ENCODE assay signal across 1 cellular context in the genomic region with DNA sequence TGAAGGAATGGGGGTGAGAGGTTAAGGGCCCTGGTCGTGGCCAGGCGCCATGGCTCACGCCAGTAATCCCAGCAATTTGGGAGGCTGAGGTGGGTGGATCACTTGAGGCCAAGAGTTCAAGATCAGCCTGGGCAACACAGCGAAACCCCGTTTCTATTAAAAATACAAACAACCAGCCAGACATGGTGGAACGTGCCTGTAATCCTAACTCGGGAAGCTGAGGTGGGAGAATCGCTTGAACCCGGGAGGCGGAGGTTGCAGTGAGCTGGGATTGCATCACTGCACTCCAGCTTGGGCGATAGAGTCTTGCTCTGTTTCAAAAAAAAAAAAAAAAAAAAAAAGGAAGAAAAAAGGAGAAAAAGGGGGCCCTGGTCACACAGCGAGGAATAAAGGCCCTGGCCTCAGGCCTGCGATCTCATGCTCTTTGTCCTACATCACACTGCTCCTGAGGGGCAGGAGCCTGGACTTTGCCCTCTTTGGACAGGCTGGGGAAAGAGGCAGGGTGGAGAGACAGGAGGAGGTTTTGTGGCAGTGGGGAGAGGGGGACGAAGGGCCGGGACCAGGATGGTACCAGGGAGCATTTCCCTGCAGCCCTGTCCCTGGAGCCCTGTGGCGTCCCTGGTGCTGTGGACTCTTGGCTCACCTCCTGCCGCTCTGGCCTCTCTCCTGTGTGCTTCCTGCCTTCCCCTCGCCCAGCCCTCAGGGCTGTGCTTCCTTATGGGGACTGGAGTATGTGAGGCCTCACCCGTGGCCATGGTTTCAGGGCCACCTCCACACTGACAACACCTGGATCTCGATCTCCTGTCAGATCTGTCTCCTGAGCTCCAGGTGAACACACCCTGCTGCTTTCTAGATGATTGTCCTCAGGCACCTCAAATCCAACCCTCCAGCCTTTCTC.
TF ChIP-seq lines count a peak whose summit lies in the region.

No MANE protein-coding gene starts in this region.

TF ChIP-seq in HepG2, 621 proteins besides CTCF, POLR2A, EP300 and RAD21 (continued from another document):
- TF ChIP-seq NFKB2 (CRISPR knock-in tag; IDR thresholded peaks at IDR 0.05; ENCODE audit: borderline replicate concordance) (peak; percentile 80; the same call in 1 of the 2 replicates), JUN (CRISPR knock-in tag; IDR thresholded peaks at IDR 0.05) (peak; percentile 76), ELF3 (CRISPR knock-in tag; IDR thresholded peaks at IDR 0.05) (peak; percentile 71), ZNF7 (CRISPR knock-in tag; IDR thresholded peaks at IDR 0.05) (no peak), SMARCC2 (IDR thresholded peaks at IDR 0.05) (no peak), TBL1XR1 (IDR thresholded peaks at IDR 0.05; ENCODE audit: borderline replicate concordance, low read length, partially characterized antibody) (no peak), NFRKB (IDR thresholded peaks at IDR 0.05) (no peak; the same call in 1 of the 2 replicates), ZSCAN30 (CRISPR knock-in tag; IDR thresholded peaks at IDR 0.05) (peak; percentile 65; the same call in 1 of the 2 replicates), ZNF564 (CRISPR knock-in tag; IDR thresholded peaks at IDR 0.05) (peak; percentile 41; the same call in 1 of the 2 replicates), JUNB (CRISPR knock-in tag; IDR thresholded peaks at IDR 0.05; ENCODE audit: borderline replicate concordance) (no peak), HNF4A (CRISPR knock-in tag; IDR thresholded peaks at IDR 0.05) (peak; percentile 98), RBFOX2 (IDR thresholded peaks at IDR 0.05; ENCODE audit: low read depth, low read length) (peak; percentile 71), CC2D1A (CRISPR knock-in tag; IDR thresholded peaks at IDR 0.05) (0 out of 2 replicates have a peak, but pooled peaks have one; percentile 24)
- TF ChIP-seq, protein P1, sequence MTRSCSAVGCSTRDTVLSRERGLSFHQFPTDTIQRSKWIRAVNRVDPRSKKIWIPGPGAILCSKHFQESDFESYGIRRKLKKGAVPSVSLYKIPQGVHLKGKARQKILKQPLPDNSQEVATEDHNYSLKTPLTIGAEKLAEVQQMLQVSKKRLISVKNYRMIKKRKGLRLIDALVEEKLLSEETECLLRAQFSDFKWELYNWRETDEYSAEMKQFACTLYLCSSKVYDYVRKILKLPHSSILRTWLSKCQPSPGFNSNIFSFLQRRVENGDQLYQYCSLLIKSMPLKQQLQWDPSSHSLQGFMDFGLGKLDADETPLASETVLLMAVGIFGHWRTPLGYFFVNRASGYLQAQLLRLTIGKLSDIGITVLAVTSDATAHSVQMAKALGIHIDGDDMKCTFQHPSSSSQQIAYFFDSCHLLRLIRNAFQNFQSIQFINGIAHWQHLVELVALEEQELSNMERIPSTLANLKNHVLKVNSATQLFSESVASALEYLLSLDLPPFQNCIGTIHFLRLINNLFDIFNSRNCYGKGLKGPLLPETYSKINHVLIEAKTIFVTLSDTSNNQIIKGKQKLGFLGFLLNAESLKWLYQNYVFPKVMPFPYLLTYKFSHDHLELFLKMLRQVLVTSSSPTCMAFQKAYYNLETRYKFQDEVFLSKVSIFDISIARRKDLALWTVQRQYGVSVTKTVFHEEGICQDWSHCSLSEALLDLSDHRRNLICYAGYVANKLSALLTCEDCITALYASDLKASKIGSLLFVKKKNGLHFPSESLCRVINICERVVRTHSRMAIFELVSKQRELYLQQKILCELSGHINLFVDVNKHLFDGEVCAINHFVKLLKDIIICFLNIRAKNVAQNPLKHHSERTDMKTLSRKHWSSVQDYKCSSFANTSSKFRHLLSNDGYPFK (CRISPR knock-in tag; IDR thresholded peaks at IDR 0.05; ENCODE audit: borderline replicate concordance): no peak; the same call in 1 of the 2 replicates
- TF ChIP-seq, protein P2, sequence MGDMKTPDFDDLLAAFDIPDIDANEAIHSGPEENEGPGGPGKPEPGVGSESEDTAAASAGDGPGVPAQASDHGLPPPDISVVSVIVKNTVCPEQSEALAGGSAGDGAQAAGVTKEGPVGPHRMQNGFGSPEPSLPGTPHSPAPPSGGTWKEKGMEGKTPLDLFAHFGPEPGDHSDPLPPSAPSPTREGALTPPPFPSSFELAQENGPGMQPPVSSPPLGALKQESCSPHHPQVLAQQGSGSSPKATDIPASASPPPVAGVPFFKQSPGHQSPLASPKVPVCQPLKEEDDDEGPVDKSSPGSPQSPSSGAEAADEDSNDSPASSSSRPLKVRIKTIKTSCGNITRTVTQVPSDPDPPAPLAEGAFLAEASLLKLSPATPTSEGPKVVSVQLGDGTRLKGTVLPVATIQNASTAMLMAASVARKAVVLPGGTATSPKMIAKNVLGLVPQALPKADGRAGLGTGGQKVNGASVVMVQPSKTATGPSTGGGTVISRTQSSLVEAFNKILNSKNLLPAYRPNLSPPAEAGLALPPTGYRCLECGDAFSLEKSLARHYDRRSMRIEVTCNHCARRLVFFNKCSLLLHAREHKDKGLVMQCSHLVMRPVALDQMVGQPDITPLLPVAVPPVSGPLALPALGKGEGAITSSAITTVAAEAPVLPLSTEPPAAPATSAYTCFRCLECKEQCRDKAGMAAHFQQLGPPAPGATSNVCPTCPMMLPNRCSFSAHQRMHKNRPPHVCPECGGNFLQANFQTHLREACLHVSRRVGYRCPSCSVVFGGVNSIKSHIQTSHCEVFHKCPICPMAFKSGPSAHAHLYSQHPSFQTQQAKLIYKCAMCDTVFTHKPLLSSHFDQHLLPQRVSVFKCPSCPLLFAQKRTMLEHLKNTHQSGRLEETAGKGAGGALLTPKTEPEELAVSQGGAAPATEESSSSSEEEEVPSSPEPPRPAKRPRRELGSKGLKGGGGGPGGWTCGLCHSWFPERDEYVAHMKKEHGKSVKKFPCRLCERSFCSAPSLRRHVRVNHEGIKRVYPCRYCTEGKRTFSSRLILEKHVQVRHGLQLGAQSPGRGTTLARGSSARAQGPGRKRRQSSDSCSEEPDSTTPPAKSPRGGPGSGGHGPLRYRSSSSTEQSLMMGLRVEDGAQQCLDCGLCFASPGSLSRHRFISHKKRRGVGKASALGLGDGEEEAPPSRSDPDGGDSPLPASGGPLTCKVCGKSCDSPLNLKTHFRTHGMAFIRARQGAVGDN (CRISPR knock-in tag; IDR thresholded peaks at IDR 0.05): peak; percentile 99
- TF ChIP-seq, protein P3, sequence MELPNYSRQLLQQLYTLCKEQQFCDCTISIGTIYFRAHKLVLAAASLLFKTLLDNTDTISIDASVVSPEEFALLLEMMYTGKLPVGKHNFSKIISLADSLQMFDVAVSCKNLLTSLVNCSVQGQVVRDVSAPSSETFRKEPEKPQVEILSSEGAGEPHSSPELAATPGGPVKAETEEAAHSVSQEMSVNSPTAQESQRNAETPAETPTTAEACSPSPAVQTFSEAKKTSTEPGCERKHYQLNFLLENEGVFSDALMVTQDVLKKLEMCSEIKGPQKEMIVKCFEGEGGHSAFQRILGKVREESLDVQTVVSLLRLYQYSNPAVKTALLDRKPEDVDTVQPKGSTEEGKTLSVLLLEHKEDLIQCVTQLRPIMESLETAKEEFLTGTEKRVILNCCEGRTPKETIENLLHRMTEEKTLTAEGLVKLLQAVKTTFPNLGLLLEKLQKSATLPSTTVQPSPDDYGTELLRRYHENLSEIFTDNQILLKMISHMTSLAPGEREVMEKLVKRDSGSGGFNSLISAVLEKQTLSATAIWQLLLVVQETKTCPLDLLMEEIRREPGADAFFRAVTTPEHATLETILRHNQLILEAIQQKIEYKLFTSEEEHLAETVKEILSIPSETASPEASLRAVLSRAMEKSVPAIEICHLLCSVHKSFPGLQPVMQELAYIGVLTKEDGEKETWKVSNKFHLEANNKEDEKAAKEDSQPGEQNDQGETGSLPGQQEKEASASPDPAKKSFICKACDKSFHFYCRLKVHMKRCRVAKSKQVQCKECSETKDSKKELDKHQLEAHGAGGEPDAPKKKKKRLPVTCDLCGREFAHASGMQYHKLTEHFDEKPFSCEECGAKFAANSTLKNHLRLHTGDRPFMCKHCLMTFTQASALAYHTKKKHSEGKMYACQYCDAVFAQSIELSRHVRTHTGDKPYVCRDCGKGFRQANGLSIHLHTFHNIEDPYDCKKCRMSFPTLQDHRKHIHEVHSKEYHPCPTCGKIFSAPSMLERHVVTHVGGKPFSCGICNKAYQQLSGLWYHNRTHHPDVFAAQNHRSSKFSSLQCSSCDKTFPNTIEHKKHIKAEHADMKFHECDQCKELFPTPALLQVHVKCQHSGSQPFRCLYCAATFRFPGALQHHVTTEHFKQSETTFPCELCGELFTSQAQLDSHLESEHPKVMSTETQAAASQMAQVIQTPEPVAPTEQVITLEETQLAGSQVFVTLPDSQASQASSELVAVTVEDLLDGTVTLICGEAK (IDR thresholded peaks at IDR 0.05): no peak
- TF ChIP-seq, protein P3 (CRISPR knock-in tag; IDR thresholded peaks at IDR 0.05): no peak; the same call in none of the 2 replicates
TF ChIP-seq in HepG2: peak in this region for 321.
